1 cellular context compared by ENCODE assay signal in genomic region chr20:3647418-3647817, GRCh38.
TF ChIP-seq lines count a peak whose summit lies in the region.

No MANE protein-coding gene starts in this region.

TF ChIP-seq in GM23338, 12 proteins besides CTCF, POLR2A, EP300 and RAD21 (continued from another document):
- TF ChIP-seq ZNF462 (CRISPR knock-in tag; IDR thresholded peaks at IDR 0.05) = no peak
